31 cellular contexts compared by ENCODE assay signal in genomic region chr7:134571101-134571500, GRCh38. TPM values are rescaled to one million over a fixed set of nuclear protein-coding genes. Genes with fewer than 3 reads are reported as not detected.
"Had no signal": no experiment of that assay in that cellular context is flagged by ENCODE, and none has a peak within 500 bp of the region (broad histone marks: within the 10 kb centered on the region; RNA-seq: fewer than 3 reads in every experiment).

No MANE protein-coding gene starts in this region.

- FAIRE-seq: urothelium cell line had no signal

- H3K4me3 ChIP-seq: stomach, suprapubic skin, testis, thoracic aorta, thyroid gland, tibial artery, tibial nerve, transverse colon, upper lobe of left lung, upper lobe of right lung, uterus, vagina had no signal

- H3K27me3 Mint-ChIP-seq: stimulated activated naive CD8-positive, alpha-beta T cell treated with anti-CD3 and anti-CD28 coated beads, Interleukin-15, amount 100 ng/mL, for 72 hours; type B pancreatic cell had no signal

- H3K36me3 Mint-ChIP-seq: stimulated activated effector memory CD8-positive, alpha-beta T cell treated with anti-CD3 and anti-CD28 coated beads, Interleukin-12 subunit alpha, Interleukin-12 subunit beta, amount 100 ng/mL, for 72 hours; stimulated activated memory B cell treated with anti-CD40 and anti-IgM and Interleukin-4, amounts not matched to agents 10 μg/mL and 1 μg/mL and 100 μg/mL, for 72 hours; stimulated activated naive B cell treated with anti-CD40 and anti-IgM and Interleukin-4, amounts not matched to agents 10 μg/mL and 1 μg/mL and 100 μg/mL, for 72 hours; type B pancreatic cell had no signal

- H3K36me3 ChIP-seq: stomach, suprapubic skin, thoracic aorta, thyroid gland, tibial artery, tibial nerve, transverse colon, upper lobe of left lung, upper lobe of right lung, uterus, vagina had no signal

- H3K4me1 Mint-ChIP-seq: stimulated activated effector memory CD8-positive, alpha-beta T cell treated with anti-CD3 and anti-CD28 coated beads, Interleukin-12 subunit alpha, Interleukin-12 subunit beta, amount 100 ng/mL, for 72 hours; stimulated activated memory B cell treated with anti-CD40 and anti-IgM and Interleukin-4, amounts not matched to agents 10 μg/mL and 1 μg/mL and 100 μg/mL, for 72 hours; stimulated activated naive B cell treated with anti-CD40 and anti-IgM and Interleukin-4, amounts not matched to agents 10 μg/mL and 1 μg/mL and 100 μg/mL, for 72 hours; stimulated activated naive CD8-positive, alpha-beta T cell treated with anti-CD3 and anti-CD28 coated beads, Interleukin-15, amount 100 ng/mL, for 72 hours had no signal

- ATAC-seq: stimulated activated effector memory CD8-positive, alpha-beta T cell treated with anti-CD3 and anti-CD28 coated beads, Interleukin-12 subunit alpha, Interleukin-12 subunit beta, amount 100 ng/mL, for 72 hours; stimulated activated memory B cell treated with anti-CD40 and anti-IgM and Interleukin-4, amounts not matched to agents 10 μg/mL and 1 μg/mL and 100 μg/mL, for 72 hours; stimulated activated naive B cell treated with anti-CD40 and anti-IgM and Interleukin-4, amounts not matched to agents 10 μg/mL and 1 μg/mL and 100 μg/mL, for 72 hours; stimulated activated naive CD8-positive, alpha-beta T cell treated with anti-CD3 and anti-CD28 coated beads, Interleukin-15, amount 100 ng/mL, for 72 hours; stimulated activated naive CD8-positive, alpha-beta T cell treated with anti-CD3 and anti-CD28 coated beads, Interleukin-15, Interleukin-2, amounts not matched to agents 100 U/mL and 50 U/mL, for 24 hours; upper lobe of right lung had no signal

- DNase-seq: stimulated activated CD4-positive, alpha-beta T cell treated with anti-CD3 and anti-CD28 coated beads, Interleukin-2, amount 100 ng/mL, for 48 hours; stimulated activated CD4-positive, alpha-beta T cell treated with anti-CD3 and anti-CD28 coated beads, Interleukin-4, amount 100 ng/mL, for 1 hour; stimulated activated CD4-positive, alpha-beta T cell treated with anti-CD3 and anti-CD28 coated beads, Interleukin-4, amount 100 ng/mL, for 24 hours; stimulated activated CD4-positive, alpha-beta T cell treated with anti-CD3 and anti-CD28 coated beads, Interleukin-4, amount 100 ng/mL, for 4 hours; stimulated activated CD8-positive, alpha-beta memory T cell treated with anti-CD3 and anti-CD28 coated beads, Interleukin-4, amount 100 ng/mL, for 48 hours; stimulated activated naive B cell treated with anti-CD40 and anti-IgM and Interleukin-4, amounts not matched to agents 10 μg/mL and 1 μg/mL and 100 μg/mL, for 72 hours; stimulated activated naive CD4-positive, alpha-beta T cell; stimulated activated naive CD4-positive, alpha-beta T cell treated with Interleukin-2 at 50 U/mL for 16 hours; stimulated activated naive CD8-positive, alpha-beta T cell treated with anti-CD3 and anti-CD28 coated beads, Interleukin-15, amount 100 ng/mL, for 72 hours; stimulated activated naive CD8-positive, alpha-beta T cell treated with anti-CD3 and anti-CD28 coated beads, Interleukin-15, Interleukin-2, amounts not matched to agents 100 U/mL and 50 U/mL, for 24 hours; stomach; substantia nigra; testis; thyroid gland; tibial artery; transverse colon; trophoblast cell; upper lobe of left lung; upper lobe of right lung; uterus had no signal

- H3K9me3 Mint-ChIP-seq: stimulated activated effector memory CD8-positive, alpha-beta T cell treated with anti-CD3 and anti-CD28 coated beads, Interleukin-12 subunit alpha, Interleukin-12 subunit beta, amount 100 ng/mL, for 72 hours; type B pancreatic cell had no signal

- H3K27ac Mint-ChIP-seq: stimulated activated effector memory CD8-positive, alpha-beta T cell treated with anti-CD3 and anti-CD28 coated beads, Interleukin-12 subunit alpha, Interleukin-12 subunit beta, amount 100 ng/mL, for 72 hours; stimulated activated memory B cell treated with anti-CD40 and anti-IgM and Interleukin-4, amounts not matched to agents 10 μg/mL and 1 μg/mL and 100 μg/mL, for 72 hours; stimulated activated naive B cell treated with anti-CD40 and anti-IgM and Interleukin-4, amounts not matched to agents 10 μg/mL and 1 μg/mL and 100 μg/mL, for 72 hours; stimulated activated naive CD8-positive, alpha-beta T cell treated with anti-CD3 and anti-CD28 coated beads, Interleukin-15, amount 100 ng/mL, for 72 hours; stimulated activated naive CD8-positive, alpha-beta T cell treated with anti-CD3 and anti-CD28 coated beads, Interleukin-15, Interleukin-2, amounts not matched to agents 100 ng/mL and 50 ng/mL, for 24 hours; type B pancreatic cell had no signal

- H3K4me1 ChIP-seq: stomach, testis, transverse colon, upper lobe of left lung, upper lobe of right lung, uterus had no signal

- H3K27ac ChIP-seq: stomach, suprapubic skin, testis, thoracic aorta, thyroid gland, tibial artery, tibial nerve, transverse colon, upper lobe of left lung, upper lobe of right lung, uterus, vagina had no signal

- H3K27me3 ChIP-seq: stomach, suprapubic skin, testis, thyroid gland, tibial artery, tibial nerve, transverse colon, upper lobe of left lung, upper lobe of right lung, uterus, vagina had no signal

- H3K9me3 ChIP-seq: suprapubic skin, testis, thoracic aorta, thyroid gland, transverse colon, upper lobe of right lung, uterus, vagina had no signal

- H3K4me3 Mint-ChIP-seq: stimulated activated effector memory CD8-positive, alpha-beta T cell treated with anti-CD3 and anti-CD28 coated beads, Interleukin-12 subunit alpha, Interleukin-12 subunit beta, amount 100 ng/mL, for 72 hours; stimulated activated memory B cell treated with anti-CD40 and anti-IgM and Interleukin-4, amounts not matched to agents 10 μg/mL and 1 μg/mL and 100 μg/mL, for 72 hours; stimulated activated naive B cell treated with anti-CD40 and anti-IgM and Interleukin-4, amounts not matched to agents 10 μg/mL and 1 μg/mL and 100 μg/mL, for 72 hours; stimulated activated naive CD8-positive, alpha-beta T cell treated with anti-CD3 and anti-CD28 coated beads, Interleukin-15, amount 100 ng/mL, for 72 hours; stimulated activated naive CD8-positive, alpha-beta T cell treated with anti-CD3 and anti-CD28 coated beads, Interleukin-15, Interleukin-2, amounts not matched to agents 100 ng/mL and 50 ng/mL, for 24 hours; type B pancreatic cell had no signal

RNA-seq across cellular contexts. Expression of gene AKR1B15, which starts 22.2 kb away (rescaled TPM):
- total RNA-seq: temporal lobe, upper lobe of left lung, upper lobe of right lung, urinary bladder, uterus had no signal

RNA-seq across cellular contexts. Expression of gene AKR1B10, which starts 43.7 kb away (rescaled TPM):
- total RNA-seq: upper lobe of right lung had no signal
